29 cellular contexts compared by ENCODE assay signal in the genomic region with DNA sequence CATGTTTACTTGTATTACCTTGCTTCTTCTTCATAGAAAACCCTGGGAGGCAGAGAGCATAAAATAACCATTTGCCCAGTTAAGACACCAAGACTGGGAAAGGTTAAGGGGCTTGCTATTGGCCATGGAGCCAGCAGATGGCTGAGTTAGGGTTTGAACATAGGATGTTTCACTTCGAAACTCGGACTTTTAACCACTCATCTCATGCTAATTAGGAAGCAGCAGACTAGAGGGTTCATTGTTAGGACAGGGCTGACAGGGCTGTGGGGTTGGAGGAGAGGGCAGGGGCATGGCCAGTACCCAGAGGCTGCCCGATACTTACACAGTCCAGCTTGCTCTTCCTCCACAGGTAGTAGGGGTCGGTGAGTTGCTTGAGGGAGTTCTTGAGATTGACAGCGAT. TPM values are rescaled to one million over a fixed set of nuclear protein-coding genes. Genes with fewer than 3 reads are reported as not detected.
DNase-seq lines count a peak whose midpoint lies in the region; ATAC-seq, FAIRE-seq and TF ChIP-seq lines count a peak whose summit lies in the region.
"Had no signal": no experiment of that assay in that cellular context is flagged by ENCODE, and none has a peak within 500 bp of the region (broad histone marks: within the 10 kb centered on the region; RNA-seq: fewer than 3 reads in every experiment).

No MANE protein-coding gene starts in this region.

- no peak for TF ChIP-seq EP300 in A549 (IDR thresholded peaks at IDR 0.05)

- TF ChIP-seq POLR2A in A549 (IDR thresholded peaks at IDR 0.05; ENCODE audit: low read length) = no peak

- no peaks in the 10 kb centered on the region for H3K36me3 ChIP-seq in astrocyte (ENCODE audit: insufficient read depth, low read length)
- no peaks in the 10 kb centered on the region for H3K36me3 ChIP-seq in mesenchymal stem cell (ENCODE audit: control insufficient read depth in 1 of 2, insufficient read depth in 2 of 2, low read depth in 1 of 2, low read length in 2 of 2)
- H3K36me3 ChIP-seq: BE2C, left lung had no signal

- H3K9me3 Mint-ChIP-seq in astrocyte (ENCODE audit: unreplicated experiment) = peaks cover 1% of the 10 kb centered on the region
- no peaks in the 10 kb centered on the region for H3K9me3 Mint-ChIP-seq in stimulated activated naive B cell treated with anti-CD40 and anti-IgM and Interleukin-4, amounts not matched to agents 10 μg/mL and 1 μg/mL and 100 μg/mL, for 72 hours
- H3K9me3 Mint-ChIP-seq: activated CD4-positive, alpha-beta T cell treated with anti-CD3 and anti-CD28 coated beads, Interleukin-2, amount 10 ng/mL, durations not matched to agents 7 days and 5 days; activated T-cell treated with anti-CD3 and anti-CD28 coated beads, Interleukin-2, amount 50 U/mL, for 4 hours; CD8-positive, alpha-beta memory T cell; naive thymus-derived CD4-positive, alpha-beta T cell; type B pancreatic cell; WTC11 had no signal

- TF ChIP-seq CTCF in A549 (IDR thresholded peaks at IDR 0.05) (no peak), astrocyte (IDR thresholded peaks at IDR 0.05; ENCODE audit: insufficient read depth, low read depth, low read length) (no peak)

- H2BK12ac ChIP-seq in mesenchymal stem cell (ENCODE audit: low read length in 2 of 2) = no peak overlapping the region

- no peak for TF ChIP-seq RAD21 in A549 (conservative IDR thresholded peaks at IDR 0.05 in 1 of 2, IDR thresholded peaks at IDR 0.05 in 1 of 2)

- no peaks in the 10 kb centered on the region for H3K9me3 ChIP-seq in A549
- H3K9me3 ChIP-seq in astrocyte (ENCODE audit: insufficient read depth, low read depth, low read length) = no peaks in the 10 kb centered on the region
- no peaks in the 10 kb centered on the region for H3K9me3 ChIP-seq in mesenchymal stem cell (ENCODE audit: control insufficient read depth, low read length)
- H3K9me3 ChIP-seq: BE2C, left lung had no signal

- no peak overlapping the region for H2AK5ac ChIP-seq in mesenchymal stem cell (ENCODE audit: low read length, severe bottlenecking)

- no peak overlapping the region for H2BK15ac ChIP-seq in mesenchymal stem cell (ENCODE audit: low read depth, poor library complexity, severe bottlenecking)

- no peak overlapping the region for H4K91ac ChIP-seq in mesenchymal stem cell (ENCODE audit: low read length)

- H3K4me2 ChIP-seq in A549 (peak overlapping the region; percentile 46), astrocyte (ENCODE audit: low read length) (peak overlapping the region; percentile 14), mesenchymal stem cell (ENCODE audit: low read length, poor library complexity, severe bottlenecking) (no peak overlapping the region)

- WGBS in A549 (ENCODE audit: missing lambda C conversion rate) = 89% methylated on average over 5 of the region's 5 CpGs
- 98% methylated on average over 5 of the region's 5 CpGs for WGBS in mesenchymal stem cell

- H3K14ac ChIP-seq in mesenchymal stem cell (ENCODE audit: low read length in 2 of 2) = no peak overlapping the region

- no peaks in the 10 kb centered on the region for H4K20me1 ChIP-seq in astrocyte (ENCODE audit: insufficient read depth, low read length)

- H3K4me1 ChIP-seq in A549 (peaks cover 21% of the 10 kb centered on the region), astrocyte (ENCODE audit: insufficient read depth, low read length) (peaks cover 10% of the 10 kb centered on the region), mesenchymal stem cell (ENCODE audit: control insufficient read depth, insufficient read depth, low read depth, low read length) (peaks cover 3% of the 10 kb centered on the region)
- H3K4me1 ChIP-seq: BE2C, left lung had no signal

- no peak for DNase-seq in A549 (ENCODE audit: low read depth in 1 of 2, low spot score in 1 of 2)
- peak; percentile 25 for DNase-seq in LHCN-M2 (ENCODE audit: low read depth)
- DNase-seq in astrocyte (ENCODE audit: low read depth) = no peak
- DNase-seq in mesenchymal stem cell = no peak
- no peak for DNase-seq in stimulated activated naive B cell treated with anti-CD40 and anti-IgM and Interleukin-4, amounts not matched to agents 10 μg/mL and 1 μg/mL and 100 μg/mL, for 72 hours
- DNase-seq in GM19238 (ENCODE audit: insufficient read length, low spot score) = no peak
- DNase-seq: activated CD4-positive, alpha-beta T cell treated with anti-CD3 and anti-CD28 coated beads, Interleukin-2, amount 10 ng/mL, durations not matched to agents 7 days and 5 days; activated naive CD4-positive, alpha-beta T cell treated with Interleukin-2 at 50 U/mL for 16 hours; activated T-cell treated with anti-CD3 and anti-CD28 coated beads, Interleukin-2, amount 50 U/mL, for 4 hours; BE2C; CD8-positive, alpha-beta memory T cell; KG1; left lung; naive thymus-derived CD4-positive, alpha-beta T cell; NCI-H1694 treated with DMSO at 0.1 percent for 48 hours; NCI-H2171 treated with DMSO at 0.1 percent for 48 hours; NCI-H526 had no signal

- H3K18ac ChIP-seq in mesenchymal stem cell (ENCODE audit: low read depth in 1 of 2, low read length in 2 of 2) = no peak overlapping the region

- H4K8ac ChIP-seq in mesenchymal stem cell (ENCODE audit: low read length) = no peak overlapping the region

- peaks cover 3% of the 10 kb centered on the region for H3K4me1 Mint-ChIP-seq in astrocyte (ENCODE audit: low read depth, unreplicated experiment)
- peaks cover 11 to 12% of the 10 kb centered on the region in 2 donors for H3K4me1 Mint-ChIP-seq in stimulated activated naive B cell treated with anti-CD40 and anti-IgM and Interleukin-4, amounts not matched to agents 10 μg/mL and 1 μg/mL and 100 μg/mL, for 72 hours
- H3K4me1 Mint-ChIP-seq: activated CD4-positive, alpha-beta T cell treated with anti-CD3 and anti-CD28 coated beads, Interleukin-2, amount 10 ng/mL, durations not matched to agents 7 days and 5 days; CD8-positive, alpha-beta memory T cell; naive thymus-derived CD4-positive, alpha-beta T cell had no signal

- no peak overlapping the region for H3K23ac ChIP-seq in mesenchymal stem cell (ENCODE audit: low read length in 2 of 2)

- no peak overlapping the region for H2BK5ac ChIP-seq in mesenchymal stem cell (ENCODE audit: low read depth, low read length, poor library complexity, severe bottlenecking)

- H3K36me3 Mint-ChIP-seq in astrocyte (ENCODE audit: low read depth, unreplicated experiment) = peaks cover 1% of the 10 kb centered on the region
- no peaks in the 10 kb centered on the region for H3K36me3 Mint-ChIP-seq in stimulated activated naive B cell treated with anti-CD40 and anti-IgM and Interleukin-4, amounts not matched to agents 10 μg/mL and 1 μg/mL and 100 μg/mL, for 72 hours
- H3K36me3 Mint-ChIP-seq: CD8-positive, alpha-beta memory T cell; naive thymus-derived CD4-positive, alpha-beta T cell; type B pancreatic cell; WTC11 had no signal

- POLR2A ChIA-PET in A549 (lab: Yijun Ruan, JAX) = no interaction called here

- FAIRE-seq in A549 (lab: Jason Lieb, UNC) (no peak), astrocyte (lab: Jason Lieb, UNC) (no peak)
- FAIRE-seq: bronchial epithelial cell, HTR-8/SVneo had no signal

- H2AFZ ChIP-seq in astrocyte (ENCODE audit: low read depth, low read length) (no peak overlapping the region), mesenchymal stem cell (ENCODE audit: low read depth, low read length) (no peak overlapping the region)

- no peak overlapping the region for H3K4me3 ChIP-seq in A549
- no peak overlapping the region for H3K4me3 ChIP-seq in astrocyte (ENCODE audit: insufficient read depth, low read depth, low read length)
- H3K4me3 ChIP-seq in mesenchymal stem cell (ENCODE audit: insufficient read depth in 1 of 2, low read depth in 1 of 2, low read length in 2 of 2) = peak overlapping the region in 1 of 2 experiments; percentile 11
- H3K4me3 ChIP-seq: left lung had no signal

- no peak overlapping the region for H2BK120ac ChIP-seq in mesenchymal stem cell (ENCODE audit: low read depth, low read length)

- H3K79me1 ChIP-seq in mesenchymal stem cell (replicated peaks; ENCODE audit: low read length, poor library complexity, severe bottlenecking) = no peaks in the 10 kb centered on the region

- CTCF ChIA-PET in A549 (lab: Yijun Ruan, JAX) = interaction anchor here (1.5 to 23.3 kb wide), 3 partner anchors 7 to 55 kb away, joined by 5 to 822 read pairs (median 7); no protein-coding TSS in a partner anchor

- peaks cover 22% of the 10 kb centered on the region for H3K27me3 Mint-ChIP-seq in astrocyte (ENCODE audit: low read depth, unreplicated experiment)
- H3K27me3 Mint-ChIP-seq in stimulated activated naive B cell treated with anti-CD40 and anti-IgM and Interleukin-4, amounts not matched to agents 10 μg/mL and 1 μg/mL and 100 μg/mL, for 72 hours = peaks cover 3 to 4% of the 10 kb centered on the region in 2 donors

- H3K9ac ChIP-seq in astrocyte (ENCODE audit: low read length) (no peak overlapping the region), mesenchymal stem cell (ENCODE audit: low read length) (peak overlapping the region; percentile 47)

- no peak overlapping the region for H3K4ac ChIP-seq in mesenchymal stem cell (ENCODE audit: low read depth in 1 of 2, low read length in 2 of 2)

- peak overlapping the region; percentile 8 to 73; a peak in 4 of 6 replicates for H3K27ac ChIP-seq in A549
- H3K27ac ChIP-seq in astrocyte (ENCODE audit: low read depth, low read length) = peak overlapping the region; percentile 12
- no peak overlapping the region for H3K27ac ChIP-seq in mesenchymal stem cell (ENCODE audit: low read length, poor library complexity, severe bottlenecking)
- H3K27ac ChIP-seq: left lung had no signal

- no peak overlapping the region for H3K4me3 Mint-ChIP-seq in astrocyte (ENCODE audit: unreplicated experiment)
- H3K4me3 Mint-ChIP-seq in stimulated activated naive B cell treated with anti-CD40 and anti-IgM and Interleukin-4, amounts not matched to agents 10 μg/mL and 1 μg/mL and 100 μg/mL, for 72 hours = no peak overlapping the region
- H3K4me3 Mint-ChIP-seq: activated CD4-positive, alpha-beta T cell treated with anti-CD3 and anti-CD28 coated beads, Interleukin-2, amount 10 ng/mL, durations not matched to agents 7 days and 5 days; activated T-cell treated with anti-CD3 and anti-CD28 coated beads, Interleukin-2, amount 50 U/mL, for 4 hours; CD8-positive, alpha-beta memory T cell; naive thymus-derived CD4-positive, alpha-beta T cell; type B pancreatic cell; WTC11 had no signal

- H3K27me3 ChIP-seq in astrocyte (ENCODE audit: insufficient read depth, low read length) (peaks cover 4% of the 10 kb centered on the region), mesenchymal stem cell (ENCODE audit: control insufficient read depth in 1 of 2, insufficient read depth in 1 of 2, low read length in 2 of 2) (peaks cover 9 to 10% of the 10 kb centered on the region in 2 experiments)
- H3K27me3 ChIP-seq: left lung had no signal

- ATAC-seq in A549 = peak; percentile 27; a peak in 4 of 6 replicates
- no peak for ATAC-seq in GM19467 (IDR thresholded peaks at IDR 0.05; ENCODE audit: unreplicated experiment)
- no peak for ATAC-seq in stimulated activated naive B cell treated with anti-CD40 and anti-IgM and Interleukin-4, amounts not matched to agents 10 μg/mL and 1 μg/mL and 100 μg/mL, for 72 hours (replicated peaks)
- no peak for ATAC-seq in GM21381 (IDR thresholded peaks at IDR 0.05; ENCODE audit: unreplicated experiment)
- ATAC-seq: activated T-cell treated with anti-CD3 and anti-CD28 coated beads, Interleukin-2, amount 50 U/mL, for 4 hours; left lung; naive thymus-derived CD4-positive, alpha-beta T cell; WTC11 had no signal

- no peaks in the 10 kb centered on the region for H3K79me2 ChIP-seq in astrocyte (ENCODE audit: insufficient read depth, low read length)

- H3K27ac Mint-ChIP-seq in astrocyte (ENCODE audit: unreplicated experiment) = peak overlapping the region; percentile 7
- H3K27ac Mint-ChIP-seq in stimulated activated naive B cell treated with anti-CD40 and anti-IgM and Interleukin-4, amounts not matched to agents 10 μg/mL and 1 μg/mL and 100 μg/mL, for 72 hours = no peak overlapping the region
- H3K27ac Mint-ChIP-seq: activated CD4-positive, alpha-beta T cell treated with anti-CD3 and anti-CD28 coated beads, Interleukin-2, amount 10 ng/mL, durations not matched to agents 7 days and 5 days; CD8-positive, alpha-beta memory T cell; type B pancreatic cell; WTC11 had no signal

RNA-seq across cellular contexts. Expression of a gene that starts 17.0 kb away (rescaled TPM):
- polyA plus RNA-seq in A549 (2011; rRNA removed) = 0.98 and 1.1 TPM in 2 replicates
- 0.19 and 0.30 TPM in 2 replicates for polyA plus RNA-seq in A549 (2012; cell fraction: cytosol; rRNA removed)
- polyA plus RNA-seq in A549 (2012; cell fraction: nucleus; rRNA removed) = 0.50 and 0.76 TPM in 2 replicates
- 0.14 to 0.18 TPM (median 0.16 TPM) in 3 replicates for polyA plus RNA-seq in A549 (2017; fragmentation: RNase III; extraction: RNeasy Plus Mini Kit Qiagen cat#74134 plus additional on column Dnase treatment)
- polyA minus RNA-seq in A549 (2011; rRNA and poly(A)+ RNA removed) = 1.1 and 1.3 TPM in 2 replicates
- not detected in 2 replicates for total RNA-seq in LHCN-M2 (2014; rRNA removed)
- polyA plus RNA-seq in LHCN-M2 (2012) = not detected
- not detected in 2 replicates for total RNA-seq in astrocyte
- polyA plus RNA-seq in mesenchymal stem cell (2013, experiment 1 of 2) = not detected
- not detected for polyA plus RNA-seq in mesenchymal stem cell (2013, experiment 2 of 2)
- total RNA-seq: A673; activated CD4-positive, alpha-beta T cell treated with anti-CD3 and anti-CD28 coated beads, Interleukin-2, amount 10 ng/mL, durations not matched to agents 7 days and 5 days; activated T-cell treated with anti-CD3 and anti-CD28 coated beads, Interleukin-2, amount 50 U/mL, for 4 hours; bronchial epithelial cell; CD8-positive, alpha-beta memory T cell; fibroblast of lung; H4; mesenteric fat pad; naive thymus-derived CD4-positive, alpha-beta T cell; pulmonary artery endothelial cell; skeletal muscle tissue had no signal
- polyA plus RNA-seq: CD8-positive, alpha-beta memory T cell; fibroblast of lung; naive thymus-derived CD4-positive, alpha-beta T cell had no signal

Comparison
In these comparisons a context has a peak if more than half of its experiments do, and no peak if none do; other contexts are left out.
1. ATAC-seq: peak in A549 (2 of 2); none in GM19467 (single experiment), stimulated activated naive B cell treated with anti-CD40 and anti-IgM and Interleukin-4, amounts not matched to agents 10 μg/mL and 1 μg/mL and 100 μg/mL, for 72 hours (0 of 2) and GM21381 (single experiment).